12 cellular contexts compared by ENCODE assay signal in the genomic region with DNA sequence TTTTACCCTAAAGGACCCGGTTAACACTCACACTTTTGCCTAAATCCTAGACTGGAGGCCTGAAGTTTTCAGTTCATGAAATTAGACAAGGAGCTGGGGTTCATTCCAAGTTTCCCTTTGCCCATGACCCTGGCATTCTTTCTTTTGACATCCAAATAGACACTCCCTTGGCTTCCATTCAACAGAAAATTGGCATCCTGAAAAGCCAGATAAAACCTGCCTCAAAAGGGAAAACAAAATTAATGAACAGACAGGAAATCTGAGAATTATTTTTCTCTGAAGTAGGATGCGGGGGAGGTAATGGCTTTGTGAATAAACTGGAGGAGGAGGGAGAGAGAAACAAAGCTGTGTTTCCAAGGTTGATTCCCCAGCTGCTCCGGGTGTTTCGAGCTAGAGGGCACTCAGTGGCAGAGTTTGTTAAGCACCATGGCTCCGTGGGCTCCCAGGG. TPM values are rescaled to one million over a fixed set of nuclear protein-coding genes. Genes with fewer than 3 reads are reported as not detected.
DNase-seq lines count a peak whose midpoint lies in the region; ATAC-seq and TF ChIP-seq lines count a peak whose summit lies in the region.
"Had no signal": no experiment of that assay in that cellular context is flagged by ENCODE, and none has a peak within 500 bp of the region (broad histone marks: within the 10 kb centered on the region; RNA-seq: fewer than 3 reads in every experiment).

No MANE protein-coding gene starts in this region.

- H3K4me3 ChIP-seq in Panc1 (ENCODE audit: low read depth in 2 of 2, low read length in 2 of 2) (peak overlapping the region in 1 of 2 experiments; percentile 27; a peak in 2 of 4 replicates), fibroblast of villous mesenchyme (ENCODE audit: low read depth, low read length) (no peak overlapping the region), suprapubic skin (no peak overlapping the region), brain microvascular endothelial cell (ENCODE audit: low read depth, low read length) (no peak overlapping the region)

- CTCF ChIA-PET in Panc1 (lab: Charles Lee) = interaction anchor here (0.7 kb wide), 1 partner anchor 258 kb away, joined by 3 read pairs; no protein-coding TSS in a partner anchor

- no peak for TF ChIP-seq POLR2A in suprapubic skin (IDR thresholded peaks at IDR 0.05)

- TF ChIP-seq EP300 in suprapubic skin (IDR thresholded peaks at IDR 0.05) = no peak

- H3K27me3 ChIP-seq in Panc1 (ENCODE audit: control insufficient read depth, insufficient read depth, low read length) = no peaks in the 10 kb centered on the region
- no peaks in the 10 kb centered on the region for H3K27me3 ChIP-seq in suprapubic skin
- no peaks in the 10 kb centered on the region for H3K27me3 ChIP-seq in brain microvascular endothelial cell (replicated peaks)

- peak overlapping the region; percentile 69 for H3K27ac ChIP-seq in Panc1 (ENCODE audit: low read length)
- peak overlapping the region; percentile 39 for H3K27ac ChIP-seq in suprapubic skin
- no peak overlapping the region for H3K27ac ChIP-seq in brain microvascular endothelial cell
- H3K27ac ChIP-seq: 22Rv1 had no signal

- H3K4me1 ChIP-seq in Panc1 (ENCODE audit: control insufficient read depth, insufficient read depth, low read length) (peaks cover 13% of the 10 kb centered on the region), suprapubic skin (peaks cover 13% of the 10 kb centered on the region)

- in situ Hi-C loops in Panc1 (cut with HindIII; ENCODE audit: low pct_unique_long_range_greater_than_20kb, low sequenced_read_pairs) = no loop called here
- in situ Hi-C loops in brain microvascular endothelial cell (cut with HindIII; ENCODE audit: low pct_ligation_motif_present, low sequenced_read_pairs) = no loop called here

- no peaks in the 10 kb centered on the region for H3K36me3 ChIP-seq in Panc1 (ENCODE audit: control insufficient read depth, insufficient read depth, low read length)
- H3K36me3 ChIP-seq in suprapubic skin = no peaks in the 10 kb centered on the region
- no peaks in the 10 kb centered on the region for H3K36me3 ChIP-seq in brain microvascular endothelial cell (replicated peaks)

- H3K9me3 ChIP-seq in Panc1 (ENCODE audit: control insufficient read depth, insufficient read depth, low read depth, low read length) (peaks cover 7% of the 10 kb centered on the region; the same call in 1 of the 2 replicates), suprapubic skin (no peaks in the 10 kb centered on the region)

- TF ChIP-seq CTCF in Panc1 (IDR thresholded peaks at IDR 0.05) (no peak), fibroblast of villous mesenchyme (IDR thresholded peaks at IDR 0.05; ENCODE audit: insufficient read depth, low read depth, low read length) (no peak), suprapubic skin (IDR thresholded peaks at IDR 0.05) (no peak), brain microvascular endothelial cell (IDR thresholded peaks at IDR 0.05; ENCODE audit: low read depth, low read length, missing control alignments) (no peak)

- 13% methylated on average over 5 of the region's 5 CpGs for WGBS in suprapubic skin

- intact Hi-C loops in Panc1 (cut with micrococcal nuclease; ENCODE audit: unreplicated experiment) = no loop called here

- ATAC-seq in Panc1 = peak; percentile 78

- DNase-seq in DMS 273 (lab: John Stamatoyannopoulos, UW; ENCODE audit: unreplicated experiment) (peak; percentile 31), DMS 273 treated with DMSO at 0.1 percent for 48 hours (lab: John Stamatoyannopoulos, UW) (no peak), Panc1 (ENCODE audit: low read depth, low spot score) (no peak), fibroblast of villous mesenchyme (ENCODE audit: low read depth) (peak; percentile 24), suprapubic skin (ENCODE audit: low spot score in 2 of 2) (no peak), EL (no peak), OCI-M2 (lab: John Stamatoyannopoulos, UW; ENCODE audit: unreplicated experiment) (no peak), brain microvascular endothelial cell (no peak)
- DNase-seq: activated naive CD4-positive, alpha-beta T cell treated with Interleukin-2 at 50 U/mL for 16 hours; GF-D8 had no signal

- POLR2A ChIA-PET in Panc1 (lab: Charles Lee) = no interaction called here

- BruUV-seq in Panc1 (replicated peaks; lab: Mats Ljungman, UMichigan) = no TSS peak

RNA-seq across cellular contexts. Expression of a gene that starts 41.0 kb away (rescaled TPM):
- not detected for total RNA-seq in Panc1 (2021; ENCODE audit: unreplicated experiment)
- not detected for polyA plus RNA-seq in Panc1 (2012; ENCODE audit: insufficient read length)
- not detected in 2 replicates for total RNA-seq in fibroblast of villous mesenchyme
- not detected for total RNA-seq in suprapubic skin
- total RNA-seq: kidney epithelial cell had no signal

Comparison
In these comparisons a context has a peak if more than half of its experiments do, and no peak if none do; other contexts are left out.
1. DNase-seq: peak in DMS 273 (single experiment) and fibroblast of villous mesenchyme (single experiment); none in DMS 273 treated with DMSO at 0.1 percent for 48 hours (single experiment), Panc1 (single experiment), suprapubic skin (0 of 2), EL (single experiment), OCI-M2 (single experiment) and brain microvascular endothelial cell (single experiment).